Comparison of ENCODE assay signal across 12 cellular contexts in the genomic region with DNA sequence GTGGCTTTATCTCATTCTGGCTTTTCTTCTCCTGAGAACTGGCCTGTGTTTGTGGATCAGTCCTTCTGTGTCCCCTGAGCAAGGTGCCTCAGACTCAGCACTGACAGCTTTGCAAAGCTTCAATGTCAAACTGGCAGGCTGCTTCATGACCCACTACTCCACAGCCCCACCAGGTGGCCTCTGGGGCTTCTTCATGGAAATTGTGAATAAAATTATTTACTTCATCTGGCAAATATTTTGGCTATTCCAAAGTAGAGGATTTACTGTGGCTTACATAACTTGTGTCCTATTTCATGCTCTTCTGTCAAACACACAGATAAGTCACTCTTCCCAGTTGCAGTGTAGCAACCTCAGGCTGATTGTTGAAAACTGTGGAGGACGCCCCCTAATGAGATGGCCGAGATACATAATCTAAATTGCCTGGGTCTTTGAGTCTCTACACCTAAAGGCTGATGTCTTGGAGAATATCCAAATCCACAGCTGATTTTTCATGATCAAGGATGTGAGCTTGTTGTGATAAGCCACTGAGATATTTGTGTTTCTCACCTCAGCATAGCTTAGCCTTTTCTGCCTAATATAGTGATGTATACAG.
DNase-seq lines count a peak whose midpoint lies in the region; ATAC-seq, FAIRE-seq and TF ChIP-seq lines count a peak whose summit lies in the region.
"Had no signal": no experiment of that assay in that cellular context is flagged by ENCODE, and none has a peak within 500 bp of the region (broad histone marks: within the 10 kb centered on the region; RNA-seq: fewer than 3 reads in every experiment).

No MANE protein-coding gene starts in this region.

- DNase-seq in HepG2 (ENCODE audit: low spot score) (no peak), RWPE2 (ENCODE audit: low spot score) (no peak), heart left ventricle (peak in 3 of 5 donors; percentile 12 to 51 (median 31)), type B pancreatic cell (ENCODE audit: extremely low spot score, unreplicated experiment) (no peak), trophoblast cell (no peak)
- no peak for DNase-seq in activated T-cell treated with anti-CD3 and anti-CD28 coated beads, Interleukin-2, amount 50 U/mL, for 48 hours
- DNase-seq in stimulated activated naive CD8-positive, alpha-beta T cell treated with anti-CD3 and anti-CD28 coated beads, Interleukin-15, Interleukin-2, amounts not matched to agents 100 U/mL and 50 U/mL, for 24 hours, result no peak
- DNase-seq: GF-D8; NK-92 treated with Interleukin-12 subunit alpha and Interleukin-12 subunit beta, amount 100 ng/mL, for 24 hours; stimulated activated CD4-positive, alpha-beta T cell treated with anti-CD3 and anti-CD28 coated beads, Interleukin-2, amount 100 ng/mL, for 48 hours had no signal

- H3K79me2 ChIP-seq in HepG2 (ENCODE audit: insufficient read depth, low read length) (no peaks in the 10 kb centered on the region), trophoblast cell (ENCODE audit: control insufficient read depth, insufficient read depth, low read length, poor library complexity) (no peaks in the 10 kb centered on the region)

- no peaks in the 10 kb centered on the region for H3K36me3 Mint-ChIP-seq in type B pancreatic cell

- H2BK12ac ChIP-seq in trophoblast cell (ENCODE audit: low read length), result no peak overlapping the region

- no peak overlapping the region for H4K12ac ChIP-seq in trophoblast cell (ENCODE audit: low read depth, low read length)

- H3K36me3 ChIP-seq in liver (ENCODE audit: control insufficient read depth in 4 of 4, insufficient read depth in 3 of 4, low read depth in 1 of 4, low read length in 3 of 4), result no peaks in the 10 kb centered on the region
- no peaks in the 10 kb centered on the region for H3K36me3 ChIP-seq in HepG2 (replicated peaks in 1 of 2; ENCODE audit: control insufficient read depth in 1 of 2, insufficient read depth in 2 of 2, low read length in 2 of 2)
- H3K36me3 ChIP-seq in RWPE2 (ENCODE audit: low read depth), result no peaks in the 10 kb centered on the region
- H3K36me3 ChIP-seq in heart left ventricle, result no peaks in the 10 kb centered on the region
- H3K36me3 ChIP-seq in trophoblast cell (ENCODE audit: control insufficient read depth in 1 of 2, insufficient read depth in 2 of 2, low read length in 2 of 2), result peaks cover 0 to 2% of the 10 kb centered on the region in 2 experiments

- no peak overlapping the region for H3K4ac ChIP-seq in trophoblast cell (ENCODE audit: low read depth, low read length)

- H3K14ac ChIP-seq in trophoblast cell (ENCODE audit: low read length), result no peak overlapping the region

- no peaks in the 10 kb centered on the region for H3K27me3 ChIP-seq in liver (ENCODE audit: control insufficient read depth in 4 of 4, insufficient read depth in 4 of 4, low read length in 3 of 4)
- no peaks in the 10 kb centered on the region for H3K27me3 ChIP-seq in HepG2 (ENCODE audit: control insufficient read depth in 1 of 2, insufficient read depth in 2 of 2, low read length in 2 of 2)
- H3K27me3 ChIP-seq in RWPE2 (ENCODE audit: insufficient read depth, poor library complexity, severe bottlenecking), result no peaks in the 10 kb centered on the region
- no peaks in the 10 kb centered on the region for H3K27me3 ChIP-seq in heart left ventricle
- no peaks in the 10 kb centered on the region for H3K27me3 ChIP-seq in trophoblast cell (ENCODE audit: insufficient read depth, low read length)

- H3K9ac ChIP-seq in liver (ENCODE audit: low read depth in 1 of 2, low read length in 2 of 2) (no peak overlapping the region), HepG2 (ENCODE audit: insufficient read depth, low read depth, low read length) (no peak overlapping the region), trophoblast cell (ENCODE audit: low read length) (no peak overlapping the region)

- H4K20me1 ChIP-seq in HepG2 (ENCODE audit: insufficient read depth, low read length), result no peaks in the 10 kb centered on the region

- no peak for TF ChIP-seq EP300 in HepG2 (IDR thresholded peaks at IDR 0.05; ENCODE audit: low read depth in 2 of 2, low read length in 2 of 2)
- no peak for TF ChIP-seq EP300 in HepG2 (CRISPR knock-in tag; IDR thresholded peaks at IDR 0.05; ENCODE audit: borderline replicate concordance)

- H3K4me2 ChIP-seq in HepG2 (ENCODE audit: low read depth, low read length) (no peak overlapping the region), trophoblast cell (ENCODE audit: low read length) (no peak overlapping the region)

- TF ChIP-seq POLR2A in HepG2 (IDR thresholded peaks at IDR 0.05; ENCODE audit: insufficient read depth in 1 of 2, low read depth in 2 of 2, low read length in 2 of 2) (no peak), heart left ventricle (IDR thresholded peaks at IDR 0.05) (no peak)

- H3K9me3 ChIP-seq in liver (ENCODE audit: control insufficient read depth in 4 of 4, low read length in 3 of 4) (no peaks in the 10 kb centered on the region), HepG2 (ENCODE audit: low read length) (peaks cover 74% of the 10 kb centered on the region), RWPE2 (ENCODE audit: severe bottlenecking) (no peaks in the 10 kb centered on the region), heart left ventricle (no peaks in the 10 kb centered on the region), trophoblast cell (ENCODE audit: insufficient read depth, low read depth, low read length) (peaks cover 2% of the 10 kb centered on the region)

- no peak overlapping the region for H2BK120ac ChIP-seq in trophoblast cell (ENCODE audit: insufficient read depth, low read length, poor library complexity)

- peaks cover 8% of the 10 kb centered on the region for H3K9me3 Mint-ChIP-seq in type B pancreatic cell

- in situ Hi-C loops in HepG2 (cut with HindIII; ENCODE audit: extremely low pct_ligation_motif_present, low pct_unique_long_range_greater_than_20kb), result no loop called here

- no peak overlapping the region for H3K27ac ChIP-seq in liver (ENCODE audit: low read depth in 1 of 2, low read length in 2 of 2)
- H3K27ac ChIP-seq in HepG2 (ENCODE audit: extremely low read length, insufficient read depth, low read length), result no peak overlapping the region
- no peak overlapping the region for H3K27ac ChIP-seq in RWPE2 (ENCODE audit: poor library complexity, severe bottlenecking)
- H3K27ac ChIP-seq in heart left ventricle, result no peak overlapping the region
- no peak overlapping the region for H3K27ac ChIP-seq in trophoblast cell (ENCODE audit: low read depth, low read length)

- CTCF ChIA-PET in HepG2 (lab: Yijun Ruan, JAX; ENCODE audit: low intra/inter-chr PET ratio, low total read pairs), result no interaction called here

- no peak overlapping the region for H4K8ac ChIP-seq in trophoblast cell (ENCODE audit: low read depth, low read length)

- no peak overlapping the region for H2BK5ac ChIP-seq in trophoblast cell (ENCODE audit: low read depth, low read length, poor library complexity)

- no peak for FAIRE-seq in HepG2 (lab: Jason Lieb, UNC)

- H2AFZ ChIP-seq in HepG2 (ENCODE audit: low read length) (no peak overlapping the region), trophoblast cell (ENCODE audit: insufficient read depth, low read length, poor library complexity) (no peak overlapping the region)

- no TSS peak for BruUV-seq in HepG2 (replicated peaks; lab: Mats Ljungman, UMichigan)

- TF ChIP-seq RAD21 in liver (IDR thresholded peaks at IDR 0.05) (peak; percentile 62 to 74), HepG2 (CRISPR knock-in tag; IDR thresholded peaks at IDR 0.05) (no peak)

- no peak overlapping the region for H3K18ac ChIP-seq in trophoblast cell (ENCODE audit: low read length)

- H2AK5ac ChIP-seq in trophoblast cell (ENCODE audit: low read length), result no peak overlapping the region

- ATAC-seq in HepG2, result no peak
- no peak for ATAC-seq in RWPE2 (ENCODE audit: low read depth)
- peak in 3 of 4 donors; percentile 79 to 82 (median 81) for ATAC-seq in heart left ventricle
- no peak for ATAC-seq in stimulated activated naive CD8-positive, alpha-beta T cell treated with anti-CD3 and anti-CD28 coated beads, Interleukin-15, Interleukin-2, amounts not matched to agents 100 U/mL and 50 U/mL, for 24 hours

- H3K4me1 ChIP-seq in liver (ENCODE audit: control insufficient read depth in 4 of 4, insufficient read depth in 4 of 4, low read length in 3 of 4), result peaks cover 0 to 2% (median 0%) of the 10 kb centered on the region in 4 donors
- H3K4me1 ChIP-seq in HepG2 (ENCODE audit: insufficient read depth, low read length), result no peaks in the 10 kb centered on the region
- no peaks in the 10 kb centered on the region for H3K4me1 ChIP-seq in RWPE2 (ENCODE audit: insufficient read depth, poor library complexity, severe bottlenecking)
- peaks cover 0 to 6% (median 0%) of the 10 kb centered on the region in 12 donors for H3K4me1 ChIP-seq in heart left ventricle
- H3K4me1 ChIP-seq in trophoblast cell (ENCODE audit: control insufficient read depth in 1 of 2, insufficient read depth in 2 of 2, low read length in 2 of 2), result no peaks in the 10 kb centered on the region

- no peak overlapping the region for H3K23ac ChIP-seq in trophoblast cell (ENCODE audit: low read length)

- POLR2A ChIA-PET in HepG2 (lab: Yijun Ruan, JAX), result no interaction called here

- H3K4me3 Mint-ChIP-seq in type B pancreatic cell, result no peak overlapping the region
- H3K4me3 Mint-ChIP-seq: T-helper 2 cell treated with Interferon-gamma antibody and Interleukin-4, amounts not matched to agents 5 μg/mL and 100 μg/mL, for 36 hours had no signal

- 65% methylated on average over 2 of the region's 2 CpGs for WGBS in liver
- 0% methylated on average over 2 of the region's 2 CpGs for WGBS in HepG2 (ENCODE audit: low lambda C conversion rate)
- 51 to 66% (median 55%) methylated on average over 2 of the region's 2 CpGs for WGBS in heart left ventricle, 4 donors
- WGBS in trophoblast cell (ENCODE audit: extremely low coverage, insufficient coverage, insufficient read length), result no CpG with 5 or more reads among the region's 2 CpGs

- H3K4me1 Mint-ChIP-seq in type B pancreatic cell (ENCODE audit: unreplicated experiment), result no peaks in the 10 kb centered on the region

- H4K91ac ChIP-seq in trophoblast cell (ENCODE audit: low read depth, low read length), result no peak overlapping the region

- no peaks in the 10 kb centered on the region for H3K79me1 ChIP-seq in trophoblast cell (ENCODE audit: low read length)

- intact Hi-C loops in HepG2 (cut with micrococcal nuclease; ENCODE audit: unreplicated experiment) (no loop called here), heart left ventricle (cut with DNase I) (loop anchor here in 5 of 10 donors (5.0 to 10.0 kb wide), 4 partner anchors 253 to 871 kb away; no protein-coding TSS in a partner anchor)

- H3K27me3 Mint-ChIP-seq in type B pancreatic cell, result no peaks in the 10 kb centered on the region

- no peak overlapping the region for H3K27ac Mint-ChIP-seq in type B pancreatic cell
- H3K27ac Mint-ChIP-seq: T-helper 2 cell treated with Interferon-gamma antibody and Interleukin-4, amounts not matched to agents 5 μg/mL and 100 μg/mL, for 36 hours had no signal

- TF ChIP-seq CTCF in liver (IDR thresholded peaks at IDR 0.05; ENCODE audit: low read depth, low read length, missing input control) (peak; percentile 34), HepG2 (CRISPR knock-in tag; IDR thresholded peaks at IDR 0.05) (no peak), RWPE2 (IDR thresholded peaks at IDR 0.05; ENCODE audit: poor library complexity, severe bottlenecking) (peak; percentile 20), heart left ventricle (IDR thresholded peaks at IDR 0.05) (peak; percentile 12 to 45 (median 39)), type B pancreatic cell (conservative IDR thresholded peaks at IDR 0.05) (peak; percentile 52)

- H3K4me3 ChIP-seq in liver (ENCODE audit: low read depth in 1 of 3, low read length in 3 of 3) (no peak overlapping the region), HepG2 (replicated peaks in 1 of 3; ENCODE audit: insufficient read depth in 1 of 3, low read depth in 2 of 3, low read length in 3 of 3) (no peak overlapping the region), RWPE2 (ENCODE audit: severe bottlenecking) (no peak overlapping the region), heart left ventricle (no peak overlapping the region), trophoblast cell (ENCODE audit: low read depth, low read length) (no peak overlapping the region)

Comparison
In these comparisons a context has a peak if more than half of its experiments do, and no peak if none do; other contexts are left out.
1. ATAC-seq: peak in heart left ventricle (3 of 4); none in HepG2 (single experiment), RWPE2 (single experiment) and stimulated activated naive CD8-positive, alpha-beta T cell treated with anti-CD3 and anti-CD28 coated beads, Interleukin-15, Interleukin-2, amounts not matched to agents 100 U/mL and 50 U/mL, for 24 hours (single experiment).
2. DNase-seq: peak in heart left ventricle (3 of 5); none in HepG2 (single experiment), RWPE2 (single experiment), type B pancreatic cell (single experiment), trophoblast cell (0 of 2), activated T-cell treated with anti-CD3 and anti-CD28 coated beads, Interleukin-2, amount 50 U/mL, for 48 hours (0 of 2) and stimulated activated naive CD8-positive, alpha-beta T cell treated with anti-CD3 and anti-CD28 coated beads, Interleukin-15, Interleukin-2, amounts not matched to agents 100 U/mL and 50 U/mL, for 24 hours (single experiment).